2 cellular contexts compared by ENCODE assay signal in genomic region chr13:49340161-49340560, GRCh38.
TF ChIP-seq lines count a peak whose summit lies in the region.

No MANE protein-coding gene starts in this region.

TF ChIP-seq in GM23338, 12 proteins besides CTCF, POLR2A, EP300 and RAD21 (continued from another document):
- TF ChIP-seq CREB1 (CRISPR knock-in tag; IDR thresholded peaks at IDR 0.05; ENCODE audit: low read depth) (no peak), JUNB (IDR thresholded peaks at IDR 0.05; ENCODE audit: unreplicated experiment) (no peak), EZH2 (IDR thresholded peaks at IDR 0.05; ENCODE audit: low read depth, unreplicated experiment) (no peak), ZNF331 (CRISPR knock-in tag; IDR thresholded peaks at IDR 0.05; ENCODE audit: low read depth) (no peak), STAT1 (IDR thresholded peaks at IDR 0.05; ENCODE audit: unreplicated experiment) (no peak), POLR2AphosphoS5 (IDR thresholded peaks at IDR 0.05; ENCODE audit: low read depth) (no peak), ZNF462 (CRISPR knock-in tag; IDR thresholded peaks at IDR 0.05) (no peak), NANOG (IDR thresholded peaks at IDR 0.05; ENCODE audit: borderline replicate concordance) (no peak), EZH2phosphoT487 (IDR thresholded peaks at IDR 0.05; ENCODE audit: unreplicated experiment) (no peak)
- TF ChIP-seq, protein P1, sequence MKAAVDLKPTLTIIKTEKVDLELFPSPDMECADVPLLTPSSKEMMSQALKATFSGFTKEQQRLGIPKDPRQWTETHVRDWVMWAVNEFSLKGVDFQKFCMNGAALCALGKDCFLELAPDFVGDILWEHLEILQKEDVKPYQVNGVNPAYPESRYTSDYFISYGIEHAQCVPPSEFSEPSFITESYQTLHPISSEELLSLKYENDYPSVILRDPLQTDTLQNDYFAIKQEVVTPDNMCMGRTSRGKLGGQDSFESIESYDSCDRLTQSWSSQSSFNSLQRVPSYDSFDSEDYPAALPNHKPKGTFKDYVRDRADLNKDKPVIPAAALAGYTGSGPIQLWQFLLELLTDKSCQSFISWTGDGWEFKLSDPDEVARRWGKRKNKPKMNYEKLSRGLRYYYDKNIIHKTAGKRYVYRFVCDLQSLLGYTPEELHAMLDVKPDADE (IDR thresholded peaks at IDR 0.05): no peak
- TF ChIP-seq, protein P2, sequence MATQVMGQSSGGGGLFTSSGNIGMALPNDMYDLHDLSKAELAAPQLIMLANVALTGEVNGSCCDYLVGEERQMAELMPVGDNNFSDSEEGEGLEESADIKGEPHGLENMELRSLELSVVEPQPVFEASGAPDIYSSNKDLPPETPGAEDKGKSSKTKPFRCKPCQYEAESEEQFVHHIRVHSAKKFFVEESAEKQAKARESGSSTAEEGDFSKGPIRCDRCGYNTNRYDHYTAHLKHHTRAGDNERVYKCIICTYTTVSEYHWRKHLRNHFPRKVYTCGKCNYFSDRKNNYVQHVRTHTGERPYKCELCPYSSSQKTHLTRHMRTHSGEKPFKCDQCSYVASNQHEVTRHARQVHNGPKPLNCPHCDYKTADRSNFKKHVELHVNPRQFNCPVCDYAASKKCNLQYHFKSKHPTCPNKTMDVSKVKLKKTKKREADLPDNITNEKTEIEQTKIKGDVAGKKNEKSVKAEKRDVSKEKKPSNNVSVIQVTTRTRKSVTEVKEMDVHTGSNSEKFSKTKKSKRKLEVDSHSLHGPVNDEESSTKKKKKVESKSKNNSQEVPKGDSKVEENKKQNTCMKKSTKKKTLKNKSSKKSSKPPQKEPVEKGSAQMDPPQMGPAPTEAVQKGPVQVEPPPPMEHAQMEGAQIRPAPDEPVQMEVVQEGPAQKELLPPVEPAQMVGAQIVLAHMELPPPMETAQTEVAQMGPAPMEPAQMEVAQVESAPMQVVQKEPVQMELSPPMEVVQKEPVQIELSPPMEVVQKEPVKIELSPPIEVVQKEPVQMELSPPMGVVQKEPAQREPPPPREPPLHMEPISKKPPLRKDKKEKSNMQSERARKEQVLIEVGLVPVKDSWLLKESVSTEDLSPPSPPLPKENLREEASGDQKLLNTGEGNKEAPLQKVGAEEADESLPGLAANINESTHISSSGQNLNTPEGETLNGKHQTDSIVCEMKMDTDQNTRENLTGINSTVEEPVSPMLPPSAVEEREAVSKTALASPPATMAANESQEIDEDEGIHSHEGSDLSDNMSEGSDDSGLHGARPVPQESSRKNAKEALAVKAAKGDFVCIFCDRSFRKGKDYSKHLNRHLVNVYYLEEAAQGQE (IDR thresholded peaks at IDR 0.05; ENCODE audit: unreplicated experiment): no peak

TF ChIP-seq in H1, 55 proteins besides CTCF, POLR2A, EP300 and RAD21:
- TF ChIP-seq ATF3 (IDR thresholded peaks at IDR 0.05; ENCODE audit: insufficient read depth, low read depth, low read length): no peak
- TF ChIP-seq, protein P3, sequence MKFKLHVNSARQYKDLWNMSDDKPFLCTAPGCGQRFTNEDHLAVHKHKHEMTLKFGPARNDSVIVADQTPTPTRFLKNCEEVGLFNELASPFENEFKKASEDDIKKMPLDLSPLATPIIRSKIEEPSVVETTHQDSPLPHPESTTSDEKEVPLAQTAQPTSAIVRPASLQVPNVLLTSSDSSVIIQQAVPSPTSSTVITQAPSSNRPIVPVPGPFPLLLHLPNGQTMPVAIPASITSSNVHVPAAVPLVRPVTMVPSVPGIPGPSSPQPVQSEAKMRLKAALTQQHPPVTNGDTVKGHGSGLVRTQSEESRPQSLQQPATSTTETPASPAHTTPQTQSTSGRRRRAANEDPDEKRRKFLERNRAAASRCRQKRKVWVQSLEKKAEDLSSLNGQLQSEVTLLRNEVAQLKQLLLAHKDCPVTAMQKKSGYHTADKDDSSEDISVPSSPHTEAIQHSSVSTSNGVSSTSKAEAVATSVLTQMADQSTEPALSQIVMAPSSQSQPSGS (IDR thresholded peaks at IDR 0.05; ENCODE audit: low read length): no peak
- TF ChIP-seq JUND (IDR thresholded peaks at IDR 0.05; ENCODE audit: low read length): no peak
- TF ChIP-seq CHD1 (IDR thresholded peaks at IDR 0.05; ENCODE audit: low read depth, low read length): no peak
- TF ChIP-seq SIN3A (conservative IDR thresholded peaks at IDR 0.05 in 1 of 2, IDR thresholded peaks at IDR 0.05 in 1 of 2; ENCODE audit: low read depth in 1 of 2, low read length in 2 of 2): no peak
- TF ChIP-seq FOSL1 (IDR thresholded peaks at IDR 0.05; ENCODE audit: insufficient read depth, low read depth, low read length): no peak
- no peak for TF ChIP-seq GTF2F1 (IDR thresholded peaks at IDR 0.05; ENCODE audit: borderline replicate concordance, low read depth, low read length)
- TF ChIP-seq TAF1 (IDR thresholded peaks at IDR 0.05; ENCODE audit: low read depth, low read length): no peak
- no peak for TF ChIP-seq SP2 (IDR thresholded peaks at IDR 0.05; ENCODE audit: low read length)
- TF ChIP-seq KDM1A (IDR thresholded peaks at IDR 0.05; ENCODE audit: borderline replicate concordance, low read length): no peak
- TF ChIP-seq CBX8 (IDR thresholded peaks at IDR 0.05; ENCODE audit: borderline replicate concordance, low read depth, low read length): no peak
- TF ChIP-seq CBX5 (IDR thresholded peaks at IDR 0.05; ENCODE audit: low read depth, low read length): no peak
- no peak for TF ChIP-seq HDAC2 (IDR thresholded peaks at IDR 0.05; ENCODE audit: borderline replicate concordance in 1 of 2, low read depth in 2 of 2, low read length in 2 of 2)
- no peak for TF ChIP-seq TAF7 (optimal IDR thresholded peaks at IDR 0.05; ENCODE audit: borderline replicate concordance, low read depth, low read length)
- TF ChIP-seq KDM4A (IDR thresholded peaks at IDR 0.05; ENCODE audit: low read depth, low read length, severe bottlenecking): no peak
TF ChIP-seq in H1: peak in this region for 0.
